In genomic region chr19:33394006-33394722, GRCh38 we compare ENCODE assay signal across 12 cellular contexts. TPM values are rescaled to one million over a fixed set of nuclear protein-coding genes. Genes with fewer than 3 reads are reported as not detected.
DNase-seq lines count a peak whose midpoint lies in the region; ATAC-seq, FAIRE-seq and TF ChIP-seq lines count a peak whose summit lies in the region.
"Had no signal": no experiment of that assay in that cellular context is flagged by ENCODE, and none has a peak within 500 bp of the region (broad histone marks: within the 10 kb centered on the region; RNA-seq: fewer than 3 reads in every experiment).

No MANE protein-coding gene starts in this region.

- no peak for TF ChIP-seq CTCF in heart left ventricle (IDR thresholded peaks at IDR 0.05)
- TF ChIP-seq CTCF in spleen (IDR thresholded peaks at IDR 0.05 in 8 of 11, conservative IDR thresholded peaks at IDR 0.05 in 3 of 11), result no peak
- TF ChIP-seq CTCF in GM23338 (conservative IDR thresholded peaks at IDR 0.05; ENCODE audit: low read depth in 2 of 2), result no peak

- no peak overlapping the region for H3K27ac Mint-ChIP-seq in GM23338

- H3K79me2 ChIP-seq in GM23338 (replicated peaks; ENCODE audit: insufficient read depth), result no peaks in the 10 kb centered on the region

- H3K4me1 ChIP-seq in heart left ventricle, result peaks cover 5 to 88% (median 70%) of the 10 kb centered on the region in 12 donors
- peaks cover 13 to 88% (median 51%) of the 10 kb centered on the region in 6 donors for H3K4me1 ChIP-seq in spleen
- no peaks in the 10 kb centered on the region for H3K4me1 ChIP-seq in GM23338 (ENCODE audit: insufficient read depth)

- intact Hi-C loops in heart left ventricle (cut with DNase I) (loop anchor here in 1 of 10 donors (10.0 kb wide), 1 partner anchor 89 kb away; the partner anchor contains the start of gene CEBPA), spleen (cut with DNase I; ENCODE audit: low total_unique reads) (no loop called here)

- H3K36me3 Mint-ChIP-seq in GM23338 (ENCODE audit: low read depth), result no peaks in the 10 kb centered on the region

- in situ Hi-C loops in ACHN (cut with HindIII; ENCODE audit: low pct_ligation_motif_present, low pct_unique_long_range_greater_than_20kb, low sequenced_read_pairs), result no loop called here

- H3K27ac ChIP-seq in heart left ventricle (peak overlapping the region in 8 of 12 donors; percentile 1 to 44 (median 15)), spleen (peak overlapping the region in 5 of 8 donors; percentile 55 to 75 (median 71)), GM23338 (ENCODE audit: low read depth) (no peak overlapping the region)
- H3K27ac ChIP-seq: thoracic aorta, WERI-Rb-1 had no signal

- 64 to 83% (median 78%) methylated on average over 25 to 30 of the region's 30 CpGs for WGBS in heart left ventricle, 4 donors
- 43 to 78% (median 57%) methylated on average over 16 to 30 of the region's 30 CpGs for WGBS in spleen, 5 donors

- no peaks in the 10 kb centered on the region for H3K27me3 ChIP-seq in heart left ventricle
- no peaks in the 10 kb centered on the region for H3K27me3 ChIP-seq in spleen (replicated peaks in 1 of 7)
- no peaks in the 10 kb centered on the region for H3K27me3 ChIP-seq in GM23338 (ENCODE audit: insufficient read depth)

- no peaks in the 10 kb centered on the region for H3F3A ChIP-seq in GM23338 (replicated peaks; ENCODE audit: low read depth)

- H4K20me1 ChIP-seq in GM23338 (replicated peaks; ENCODE audit: insufficient read depth), result no peaks in the 10 kb centered on the region; the same call in 1 of the 2 replicates

- H3K4me2 ChIP-seq in GM23338, result no peak overlapping the region

- H3K27me3 Mint-ChIP-seq in GM23338 (ENCODE audit: insufficient read depth, low read depth, poor library complexity), result peaks cover 7% of the 10 kb centered on the region

- no peaks in the 10 kb centered on the region for H3K9me2 ChIP-seq in GM23338 (ENCODE audit: insufficient read depth)

- no peaks in the 10 kb centered on the region for H3K9me3 ChIP-seq in heart left ventricle
- H3K9me3 ChIP-seq in spleen, result no peaks in the 10 kb centered on the region
- H3K9me3 ChIP-seq: thoracic aorta had no signal

- TF ChIP-seq POLR2A in H54 (IDR thresholded peaks at IDR 0.05; ENCODE audit: low read depth, low read length) (no peak), heart left ventricle (IDR thresholded peaks at IDR 0.05) (no peak), spleen (IDR thresholded peaks at IDR 0.05) (no peak)

- H3K9me3 Mint-ChIP-seq in GM23338, result no peaks in the 10 kb centered on the region; the same call in 2 of the 3 replicates

- peak in 2 of 4 donors; percentile 41 for ATAC-seq in heart left ventricle
- no peak for ATAC-seq in GM23338
- no peak for ATAC-seq in GM21576 (IDR thresholded peaks at IDR 0.05; ENCODE audit: unreplicated experiment)

- FAIRE-seq in H54 (lab: Jason Lieb, UNC), result peak; percentile 83

- no peak overlapping the region for H2AFZ ChIP-seq in GM23338

- peak; percentile 98 for DNase-seq in H54 (ENCODE audit: insufficient read length, low spot score)
- DNase-seq in T1000 (lab: John Stamatoyannopoulos, UW), result peak; percentile 78
- DNase-seq in heart left ventricle, result peak in 3 of 5 donors; percentile 57 to 73 (median 70)
- peak; percentile 78 for DNase-seq in spleen
- no peak for DNase-seq in GM23338 (ENCODE audit: low spot score)
- no peak for DNase-seq in ACHN
- DNase-seq in activated CD4-positive, alpha-beta T cell treated with anti-CD3 and anti-CD28 coated beads for 4 hours, result no peak
- DNase-seq: amniotic stem cell, NCI-H2029 treated with DMSO at 0.1 percent for 48 hours, WERI-Rb-1 had no signal

- H3K4me3 Mint-ChIP-seq in GM23338, result no peak overlapping the region

- no peaks in the 10 kb centered on the region for H3K36me3 ChIP-seq in heart left ventricle
- peaks cover 0 to 26% (median 0%) of the 10 kb centered on the region in 6 donors for H3K36me3 ChIP-seq in spleen
- no peaks in the 10 kb centered on the region for H3K36me3 ChIP-seq in GM23338 (ENCODE audit: insufficient read depth)
- H3K36me3 ChIP-seq: thoracic aorta, WERI-Rb-1 had no signal

- H3K4me3 ChIP-seq in heart left ventricle (no peak overlapping the region), spleen (no peak overlapping the region), GM23338 (no peak overlapping the region)
- H3K4me3 ChIP-seq: thoracic aorta had no signal

- peaks cover 19% of the 10 kb centered on the region for H3K4me1 Mint-ChIP-seq in GM23338

TF ChIP-seq in GM23338, 12 proteins besides CTCF, POLR2A, EP300 and RAD21 (continues in another document):
- TF ChIP-seq JUNB (IDR thresholded peaks at IDR 0.05; ENCODE audit: unreplicated experiment), result no peak
- TF ChIP-seq ZNF462 (CRISPR knock-in tag; IDR thresholded peaks at IDR 0.05), result no peak
- no peak for TF ChIP-seq NANOG (IDR thresholded peaks at IDR 0.05; ENCODE audit: borderline replicate concordance)
- TF ChIP-seq STAT1 (IDR thresholded peaks at IDR 0.05; ENCODE audit: unreplicated experiment), result no peak
- no peak for TF ChIP-seq ZNF331 (CRISPR knock-in tag; IDR thresholded peaks at IDR 0.05; ENCODE audit: low read depth)
- TF ChIP-seq EZH2phosphoT487 (IDR thresholded peaks at IDR 0.05; ENCODE audit: unreplicated experiment), result no peak

RNA-seq across cellular contexts. Expression of gene CEBPG, which starts 20.7 kb away (rescaled TPM):
- total RNA-seq in heart left ventricle (10 to 100 TPM; 11.8 to 18.3 (median 14.7) TPM), spleen (10 to 100 TPM; 14.2 to 21.1 (median 16.5) TPM)
- polyA plus RNA-seq in heart left ventricle (10 to 100 TPM; 12.4 to 30.7 TPM), spleen (10 to 100 TPM in 1 of 3 donors, 1 to 10 TPM in 2; 9.3 to 15.6 (median 9.9) TPM), GM23338 (2016; fragmentation: Nextera tagmentation; extraction: Ambion mirVana) (20.9 and 25.9 TPM in 2 replicates)
- total RNA-seq in GM23338 (2014; rRNA removed; shearing (Covaris generic)), result 45.1 and 50.2 TPM in 2 replicates

Comparison
In these comparisons a context has a peak if more than half of its experiments do, and no peak if none do; other contexts are left out.
1. DNase-seq: peak in H54 (single experiment), T1000 (single experiment), heart left ventricle (3 of 5) and spleen (single experiment); none in GM23338 (single experiment), ACHN (single experiment) and activated CD4-positive, alpha-beta T cell treated with anti-CD3 and anti-CD28 coated beads for 4 hours (0 of 2).